20 cellular contexts compared by ENCODE assay signal in the genomic region with DNA sequence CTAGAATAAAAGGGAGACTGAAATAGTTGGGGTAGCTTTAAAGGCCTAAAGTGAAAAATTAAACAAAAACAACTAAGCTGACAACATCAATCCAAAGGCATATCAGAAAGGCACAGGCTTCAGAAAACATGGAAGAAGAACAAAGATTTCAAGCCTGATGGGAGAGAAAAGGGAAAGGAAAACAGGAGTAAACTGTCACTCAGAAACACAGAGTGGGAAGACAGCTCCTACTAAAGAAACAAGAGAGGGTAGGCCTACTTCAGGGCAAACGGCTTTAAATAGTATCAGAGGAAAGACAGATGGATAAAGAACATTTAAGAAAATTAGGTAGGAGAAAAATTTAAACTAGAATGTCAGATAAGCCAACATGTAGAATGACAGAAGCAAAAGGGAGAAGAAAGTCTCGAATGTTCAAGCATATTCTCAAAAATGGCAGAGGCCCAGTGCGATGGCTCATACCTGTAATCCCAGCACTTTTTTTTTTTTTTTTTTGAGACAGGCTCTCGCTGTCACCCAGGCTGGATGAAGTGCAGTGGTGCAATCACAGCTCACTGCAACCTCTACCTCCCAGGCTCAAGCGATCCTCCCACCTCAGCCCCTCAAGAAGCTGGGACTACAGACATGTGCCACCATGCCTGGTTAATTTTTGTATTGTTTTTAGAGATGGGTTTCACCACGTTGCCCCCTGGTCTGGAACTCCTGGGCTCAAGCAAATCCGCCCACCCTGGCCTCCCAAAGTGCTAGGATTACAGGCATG. TPM values are rescaled to one million over a fixed set of nuclear protein-coding genes. Genes with fewer than 3 reads are reported as not detected.
DNase-seq lines count a peak whose midpoint lies in the region; ATAC-seq and TF ChIP-seq lines count a peak whose summit lies in the region.
"Had no signal": no experiment of that assay in that cellular context is flagged by ENCODE, and none has a peak within 500 bp of the region (broad histone marks: within the 10 kb centered on the region; RNA-seq: fewer than 3 reads in every experiment).

No MANE protein-coding gene starts in this region.

- ATAC-seq in Right ventricle myocardium superior (ENCODE audit: poor library complexity) (peak; percentile 28), GM19455 (IDR thresholded peaks at IDR 0.05; ENCODE audit: unreplicated experiment) (no peak), HG03175 (IDR thresholded peaks at IDR 0.05; ENCODE audit: unreplicated experiment) (no peak)
- ATAC-seq: left colon; PC-3; stimulated activated naive CD8-positive, alpha-beta T cell treated with anti-CD3 and anti-CD28 coated beads, Interleukin-15, Interleukin-2, amounts not matched to agents 100 U/mL and 50 U/mL, for 24 hours had no signal

- H3K9me3 Mint-ChIP-seq in mesothelial cell of epicardium = peaks cover 3% of the 10 kb centered on the region
- H3K9me3 Mint-ChIP-seq: neural crest cell had no signal

- intact Hi-C loops in Right ventricle myocardium superior (cut with DNase I) (no loop called here), cardiac septum (cut with DNase I) (loop anchor here (5.0 kb wide), 1 partner anchor 32 kb away; no protein-coding TSS in a partner anchor), ascending aorta (cut with DNase I) (no loop called here), transverse colon (cut with DNase I; ENCODE audit: low total_unique reads) (no loop called here)

- H3K27me3 Mint-ChIP-seq in mesothelial cell of epicardium (ENCODE audit: low read depth) = no peaks in the 10 kb centered on the region

- H3K27ac ChIP-seq in ascending aorta (peak overlapping the region; percentile 54 to 55), transverse colon (peak overlapping the region; percentile 12 to 46 (median 28))
- H3K27ac ChIP-seq: coronary artery, KMS-11 had no signal

- TF ChIP-seq CTCF in ascending aorta (IDR thresholded peaks at IDR 0.05) = no peak
- TF ChIP-seq CTCF in mesothelial cell of epicardium (IDR thresholded peaks at IDR 0.05; ENCODE audit: unreplicated experiment) = no peak
- TF ChIP-seq CTCF in transverse colon (IDR thresholded peaks at IDR 0.05) = no peak

- H3K27me3 ChIP-seq in ascending aorta = no peaks in the 10 kb centered on the region
- H3K27me3 ChIP-seq in transverse colon = no peaks in the 10 kb centered on the region
- H3K27me3 ChIP-seq: esophagus squamous epithelium had no signal

- peak overlapping the region; percentile 70 for H3K27ac Mint-ChIP-seq in mesothelial cell of epicardium

- no peak overlapping the region for H3K4me3 Mint-ChIP-seq in mesothelial cell of epicardium
- H3K4me3 Mint-ChIP-seq: neural crest cell had no signal

- no peak for TF ChIP-seq POLR2A in transverse colon (IDR thresholded peaks at IDR 0.05)

- in situ Hi-C loops in transverse colon (cut with MboI; ENCODE audit: low pct_ligation_motif_present in 1 of 4, low pct_unique_long_range_greater_than_20kb in 1 of 4, low sequenced_read_pairs in 3 of 4) = no loop called here

- DNase-seq in Right ventricle myocardium superior = no peak
- DNase-seq in cardiac septum (ENCODE audit: low spot score) = no peak
- no peak for DNase-seq in ascending aorta (ENCODE audit: low spot score in 2 of 2)
- no peak for DNase-seq in mesothelial cell of epicardium (ENCODE audit: low spot score in 2 of 2, unreplicated experiment in 2 of 2)
- DNase-seq in transverse colon = no peak
- no peak for DNase-seq in activated CD8-positive, alpha-beta memory T cell treated with anti-CD3 and anti-CD28 coated beads for 24 hours
- DNase-seq: activated CD4-positive, alpha-beta T cell treated with anti-CD3 and anti-CD28 coated beads for 1 hour; esophagus squamous epithelium; hippocampal formation; left colon; NCI-H1436; NCI-H510A treated with DMSO at 0.1 percent for 48 hours; PC-3; stimulated activated naive CD8-positive, alpha-beta T cell treated with anti-CD3 and anti-CD28 coated beads, Interleukin-15, Interleukin-2, amounts not matched to agents 100 U/mL and 50 U/mL, for 24 hours had no signal

- peaks cover 47% of the 10 kb centered on the region for H3K4me1 Mint-ChIP-seq in mesothelial cell of epicardium

- H3K36me3 ChIP-seq in ascending aorta (no peaks in the 10 kb centered on the region), transverse colon (no peaks in the 10 kb centered on the region)
- H3K36me3 ChIP-seq: HAP-1 had no signal

- TF ChIP-seq EP300 in transverse colon (IDR thresholded peaks at IDR 0.05; ENCODE audit: low read depth) = no peak

- H3K9me3 ChIP-seq in ascending aorta (no peaks in the 10 kb centered on the region), transverse colon (no peaks in the 10 kb centered on the region)
- H3K9me3 ChIP-seq: esophagus squamous epithelium, HAP-1 had no signal

- WGBS in transverse colon (ENCODE audit: low coverage in 1 of 2), 2 donors = 88 to 95% methylated on average over 3 to 7 of the region's 7 CpGs

- H3K4me3 ChIP-seq in ascending aorta (no peak overlapping the region), transverse colon (no peak overlapping the region)
- H3K4me3 ChIP-seq: coronary artery, HAP-1 had no signal

- peaks cover 16% of the 10 kb centered on the region for H3K36me3 Mint-ChIP-seq in mesothelial cell of epicardium

- H3K4me1 ChIP-seq in ascending aorta (peaks cover 2 to 26% of the 10 kb centered on the region in 2 donors), transverse colon (peaks cover 23 to 83% (median 41%) of the 10 kb centered on the region in 4 donors)

RNA-seq across cellular contexts. Expression of a gene that starts 7.6 kb away (rescaled TPM):
- total RNA-seq in Right ventricle myocardium superior = 75.2 TPM
- total RNA-seq in cardiac septum = 47.5 TPM
- 47.8 TPM for total RNA-seq in ascending aorta
- 32.5 to 34.4 TPM (median 33.6 TPM) in 3 replicates for total RNA-seq in mesothelial cell of epicardium
- total RNA-seq in transverse colon = 10 to 100 TPM; 40.2 to 69.2 (median 51.7) TPM
